41 cellular contexts compared by ENCODE assay signal in the genomic region with DNA sequence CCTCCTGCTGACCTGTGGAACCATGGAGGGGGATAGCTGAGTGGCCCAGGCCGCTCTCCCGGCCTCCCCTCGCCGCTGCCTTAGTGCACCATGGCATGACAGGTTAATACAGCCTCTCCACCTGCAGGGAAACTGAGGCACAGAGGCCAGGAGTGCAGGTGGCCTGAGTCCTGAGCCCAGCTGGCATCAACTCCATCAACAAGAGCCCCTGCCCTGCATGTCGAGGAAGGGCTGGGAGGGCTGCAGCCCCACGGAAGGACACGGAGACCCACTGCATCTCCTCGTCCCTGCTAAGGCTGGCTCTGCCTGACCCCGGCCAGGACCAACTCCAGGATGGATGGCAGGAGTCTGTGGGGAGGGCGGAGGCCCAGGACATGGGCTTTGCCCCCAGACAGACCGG. TPM values are rescaled to one million over a fixed set of nuclear protein-coding genes. Genes with fewer than 3 reads are reported as not detected.
A peak's percentile ranks its signal among the peaks of the same experiment; 100 is the strongest.
DNase-seq lines count a peak whose midpoint lies in the region; ATAC-seq, FAIRE-seq and TF ChIP-seq lines count a peak whose summit lies in the region.
"Had no signal": no experiment of that assay in that cellular context is flagged by ENCODE, and none has a peak within 500 bp of the region (broad histone marks: within the 10 kb centered on the region; RNA-seq: fewer than 3 reads in every experiment).

No MANE protein-coding gene starts in this region.

- no peaks in the 10 kb centered on the region for H3K9me3 Mint-ChIP-seq in activated naive CD8-positive, alpha-beta T cell treated with anti-CD3 and anti-CD28 coated beads, Interleukin-2, amount 50 U/mL, for 24 hours
- no peaks in the 10 kb centered on the region for H3K9me3 Mint-ChIP-seq in activated naive CD8-positive, alpha-beta T cell treated with anti-CD3 and anti-CD28 coated beads for 36 hours
- H3K9me3 Mint-ChIP-seq: CD14-positive monocyte; CD4-positive, alpha-beta memory T cell; CD4-positive, alpha-beta T cell; CD4-positive, CD25-positive, alpha-beta regulatory T cell; CD8-positive, alpha-beta memory T cell; CD8-positive, alpha-beta T cell had no signal

- H3K4ac ChIP-seq in H1 (replicated peaks; ENCODE audit: insufficient read length, low read depth, low read length): no peak overlapping the region
- no peak overlapping the region for H3K4ac ChIP-seq in mesenchymal stem cell (ENCODE audit: low read depth in 1 of 2, low read length in 2 of 2)
- no peak overlapping the region for H3K4ac ChIP-seq in neuronal stem cell (ENCODE audit: low read length)

- no peaks in the 10 kb centered on the region for H3K79me1 ChIP-seq in H1 (ENCODE audit: low read depth, low read length)
- no peaks in the 10 kb centered on the region for H3K79me1 ChIP-seq in mesenchymal stem cell (replicated peaks; ENCODE audit: low read length, poor library complexity, severe bottlenecking)
- H3K79me1 ChIP-seq in neuronal stem cell (ENCODE audit: low read depth, low read length): no peaks in the 10 kb centered on the region

- H2AK5ac ChIP-seq in H1 (ENCODE audit: low read depth, low read length): no peak overlapping the region
- no peak overlapping the region for H2AK5ac ChIP-seq in mesenchymal stem cell (ENCODE audit: low read length, severe bottlenecking)
- peak overlapping the region; percentile 95 for H2AK5ac ChIP-seq in neuronal stem cell (ENCODE audit: low read depth, low read length)

- H4K91ac ChIP-seq in H1 (replicated peaks; ENCODE audit: insufficient read length, low read length) (peak overlapping the region; percentile 42), mesenchymal stem cell (ENCODE audit: low read length) (peak overlapping the region; percentile 2), neuronal stem cell (ENCODE audit: low read depth, low read length, poor library complexity) (no peak overlapping the region)

- H2BK20ac ChIP-seq in H1 (ENCODE audit: low read length): no peak overlapping the region

- H2BK12ac ChIP-seq in H1 (ENCODE audit: low read depth, low read length) (no peak overlapping the region), mesenchymal stem cell (ENCODE audit: low read length in 2 of 2) (no peak overlapping the region), neuronal stem cell (ENCODE audit: low read length) (peak overlapping the region; percentile 82)

- H3K4me3 ChIP-seq in H1 (ENCODE audit: extremely low read depth in 1 of 4, insufficient read depth in 2 of 4, low read depth in 3 of 4, low read length in 4 of 4) (no peak overlapping the region), mesenchymal stem cell (ENCODE audit: insufficient read depth in 1 of 2, low read depth in 1 of 2, low read length in 2 of 2) (no peak overlapping the region), neuronal stem cell (ENCODE audit: low read length in 2 of 2) (no peak overlapping the region), heart right ventricle (no peak overlapping the region)
- H3K4me3 ChIP-seq: A549; BLaER1; BLaER1 treated with 17β-estradiol and CSF1 and Interleukin-3, amounts not matched to agents 10 nM and 100 nM had no signal

- 83% methylated on average over 11 of the region's 11 CpGs; no CpG with 5 or more reads in 1 of the 2 experiments for WGBS in H1 (ENCODE audit: extremely low coverage in 1 of 2, insufficient coverage in 1 of 2, insufficient read length in 1 of 2, insufficient replicate concordance in 2 of 2, low coverage in 1 of 2, low lambda C conversion rate in 2 of 2, missing lambda C conversion rate in 1 of 2), 2 experiments
- WGBS in mesenchymal stem cell: 85% methylated on average over 11 of the region's 11 CpGs
- WGBS in neuronal stem cell (ENCODE audit: extremely low coverage in 2 of 2, insufficient read length in 2 of 2, insufficient replicate concordance in 1 of 2), 2 donors: no CpG with 5 or more reads among the region's 11 CpGs
- 77 to 78% methylated on average over 11 of the region's 11 CpGs for WGBS in heart right ventricle, 2 donors

- H3K18ac ChIP-seq in H1 (ENCODE audit: extremely low read depth, low read length): no peak overlapping the region
- no peak overlapping the region for H3K18ac ChIP-seq in mesenchymal stem cell (ENCODE audit: low read depth in 1 of 2, low read length in 2 of 2)
- H3K18ac ChIP-seq in neuronal stem cell (ENCODE audit: low read length): peak overlapping the region; percentile 82

- H4K20me1 ChIP-seq in H1 (replicated peaks in 1 of 2; ENCODE audit: control insufficient read depth in 1 of 2, insufficient read depth in 2 of 2, low read length in 2 of 2): no peaks in the 10 kb centered on the region
- H4K20me1 ChIP-seq: BLaER1 had no signal

- H3K23me2 ChIP-seq in H1 (ENCODE audit: low read depth, low read length): no peaks in the 10 kb centered on the region

- H3K23ac ChIP-seq in H1 (ENCODE audit: insufficient read length): no peak overlapping the region
- H3K23ac ChIP-seq in mesenchymal stem cell (ENCODE audit: low read length in 2 of 2): no peak overlapping the region
- H3K23ac ChIP-seq in neuronal stem cell (ENCODE audit: low read depth, low read length, poor library complexity): peak overlapping the region; percentile 93

- POLR2A ChIA-PET in H1 (lab: Charles Lee; ENCODE audit: partially characterized antibody): interaction anchor here (1.0 kb wide), 1 partner anchor 15 kb away, joined by 3 read pairs; no protein-coding TSS in a partner anchor

- H3K79me2 ChIP-seq in H1 (ENCODE audit: control insufficient read depth in 1 of 2, insufficient read depth in 2 of 2, low read length in 2 of 2): no peaks in the 10 kb centered on the region

- H2BK15ac ChIP-seq in H1 (ENCODE audit: low read length): no peak overlapping the region
- no peak overlapping the region for H2BK15ac ChIP-seq in mesenchymal stem cell (ENCODE audit: low read depth, poor library complexity, severe bottlenecking)
- peak overlapping the region; percentile 64 for H2BK15ac ChIP-seq in neuronal stem cell (ENCODE audit: low read length)

- peaks cover 3% of the 10 kb centered on the region for H3K27me3 Mint-ChIP-seq in activated naive CD8-positive, alpha-beta T cell treated with anti-CD3 and anti-CD28 coated beads, Interleukin-2, amount 50 U/mL, for 24 hours
- H3K27me3 Mint-ChIP-seq in activated naive CD8-positive, alpha-beta T cell treated with anti-CD3 and anti-CD28 coated beads for 36 hours: no peaks in the 10 kb centered on the region

- H3K4me3 Mint-ChIP-seq in activated naive CD8-positive, alpha-beta T cell treated with anti-CD3 and anti-CD28 coated beads, Interleukin-2, amount 50 U/mL, for 24 hours: no peak overlapping the region
- H3K4me3 Mint-ChIP-seq in activated naive CD8-positive, alpha-beta T cell treated with anti-CD3 and anti-CD28 coated beads for 36 hours: no peak overlapping the region
- H3K4me3 Mint-ChIP-seq: B cell; CD14-positive monocyte; CD4-positive, alpha-beta memory T cell; CD4-positive, alpha-beta T cell; CD4-positive, CD25-positive, alpha-beta regulatory T cell; CD8-positive, alpha-beta memory T cell; CD8-positive, alpha-beta T cell had no signal

- H3K14ac ChIP-seq in H1 (ENCODE audit: insufficient read length) (no peak overlapping the region), mesenchymal stem cell (ENCODE audit: low read length in 2 of 2) (no peak overlapping the region), neuronal stem cell (ENCODE audit: low read length) (peak overlapping the region; percentile 84)

- no peak overlapping the region for H3K4me2 ChIP-seq in H1 (ENCODE audit: insufficient read depth in 1 of 2, low read depth in 2 of 2, low read length in 2 of 2)
- no peak overlapping the region for H3K4me2 ChIP-seq in mesenchymal stem cell (ENCODE audit: low read length, poor library complexity, severe bottlenecking)
- no peak overlapping the region for H3K4me2 ChIP-seq in neuronal stem cell (ENCODE audit: insufficient read depth, low read length, poor library complexity, severe bottlenecking)
- H3K4me2 ChIP-seq: A549, BLaER1 had no signal

- no peak for TF ChIP-seq POLR2A in H1 (IDR thresholded peaks at IDR 0.05; ENCODE audit: control extremely low read depth in 1 of 2, low read depth in 2 of 2, low read length in 2 of 2)

- H3K27ac Mint-ChIP-seq in activated naive CD8-positive, alpha-beta T cell treated with anti-CD3 and anti-CD28 coated beads, Interleukin-2, amount 50 U/mL, for 24 hours: no peak overlapping the region
- H3K27ac Mint-ChIP-seq in activated naive CD8-positive, alpha-beta T cell treated with anti-CD3 and anti-CD28 coated beads for 36 hours: no peak overlapping the region
- H3K27ac Mint-ChIP-seq: B cell; CD14-positive monocyte; CD4-positive, alpha-beta memory T cell; CD4-positive, alpha-beta T cell; CD4-positive, CD25-positive, alpha-beta regulatory T cell; CD8-positive, alpha-beta memory T cell; CD8-positive, alpha-beta T cell had no signal

- no peak overlapping the region for H3K9ac ChIP-seq in H1 (replicated peaks in 1 of 4; ENCODE audit: extremely low read depth in 1 of 4, low read depth in 3 of 4, low read length in 3 of 4)
- no peak overlapping the region for H3K9ac ChIP-seq in mesenchymal stem cell (ENCODE audit: low read length)
- H3K9ac ChIP-seq in neuronal stem cell (ENCODE audit: low read depth, low read length, poor library complexity): no peak overlapping the region
- H3K9ac ChIP-seq: BLaER1; BLaER1 treated with 17β-estradiol and CSF1 and Interleukin-3, amounts not matched to agents 10 nM and 100 nM had no signal

- no peaks in the 10 kb centered on the region; a peak in 1 of 7 replicates for H3K4me1 ChIP-seq in H1 (replicated peaks in 1 of 4; ENCODE audit: control insufficient read depth in 3 of 4, insufficient read depth in 4 of 4, low read length in 3 of 4)
- H3K4me1 ChIP-seq in mesenchymal stem cell (ENCODE audit: control insufficient read depth, insufficient read depth, low read depth, low read length): peaks cover 3% of the 10 kb centered on the region
- H3K4me1 ChIP-seq in neuronal stem cell (ENCODE audit: control insufficient read depth in 2 of 2, insufficient read depth in 1 of 2, low read depth in 1 of 2, low read length in 2 of 2): peaks cover 0 to 6% of the 10 kb centered on the region in 2 donors
- no peaks in the 10 kb centered on the region for H3K4me1 ChIP-seq in heart right ventricle
- H3K4me1 ChIP-seq: A549, BE2C, Caco-2 had no signal

- no peak overlapping the region for H3K56ac ChIP-seq in H1 (replicated peaks; ENCODE audit: insufficient read length, low read depth, low read length)

- no peak overlapping the region for H4K8ac ChIP-seq in H1 (ENCODE audit: extremely low read depth, insufficient read depth, low read length)
- H4K8ac ChIP-seq in mesenchymal stem cell (ENCODE audit: low read length): no peak overlapping the region
- no peak overlapping the region for H4K8ac ChIP-seq in neuronal stem cell (ENCODE audit: low read depth, low read length)

- ATAC-seq in activated naive CD8-positive, alpha-beta T cell treated with anti-CD3 and anti-CD28 coated beads, Interleukin-2, amount 50 U/mL, for 24 hours: peak; percentile 11
- ATAC-seq in HG03460 (IDR thresholded peaks at IDR 0.05; ENCODE audit: unreplicated experiment) (no peak), heart right ventricle (no peak)
- ATAC-seq: CD8-positive, alpha-beta T cell had no signal

- H3K4me1 Mint-ChIP-seq in activated naive CD8-positive, alpha-beta T cell treated with anti-CD3 and anti-CD28 coated beads, Interleukin-2, amount 50 U/mL, for 24 hours: no peaks in the 10 kb centered on the region
- no peaks in the 10 kb centered on the region for H3K4me1 Mint-ChIP-seq in activated naive CD8-positive, alpha-beta T cell treated with anti-CD3 and anti-CD28 coated beads for 36 hours
- H3K4me1 Mint-ChIP-seq: CD14-positive monocyte; CD4-positive, alpha-beta memory T cell; CD4-positive, CD25-positive, alpha-beta regulatory T cell; CD8-positive, alpha-beta memory T cell had no signal

- TF ChIP-seq RAD21 in H1 (IDR thresholded peaks at IDR 0.05 in 1 of 2, conservative IDR thresholded peaks at IDR 0.05 in 1 of 2; ENCODE audit: low read depth in 2 of 2, low read length in 2 of 2): no peak

- no peaks in the 10 kb centered on the region for H3K36me3 Mint-ChIP-seq in activated naive CD8-positive, alpha-beta T cell treated with anti-CD3 and anti-CD28 coated beads, Interleukin-2, amount 50 U/mL, for 24 hours (ENCODE audit: low read depth)
- H3K36me3 Mint-ChIP-seq in activated naive CD8-positive, alpha-beta T cell treated with anti-CD3 and anti-CD28 coated beads for 36 hours: no peaks in the 10 kb centered on the region
- H3K36me3 Mint-ChIP-seq: CD14-positive monocyte; CD4-positive, alpha-beta memory T cell; CD4-positive, CD25-positive, alpha-beta regulatory T cell; CD8-positive, alpha-beta memory T cell; CD8-positive, alpha-beta T cell had no signal

- intact Hi-C loops in heart right ventricle (cut with DNase I): loop anchor here in 1 of 10 donors (5.0 kb wide), 1 partner anchor 124 kb away; no protein-coding TSS in a partner anchor

- no peak for FAIRE-seq in H1 (lab: Jason Lieb, UNC)
- FAIRE-seq: A204.1, A549, D721Med had no signal

- CTCF ChIA-PET in H1 (lab: Charles Lee; ENCODE audit: partially characterized antibody): interaction anchor here (0.5 to 3.7 kb wide), 10 partner anchors 10 to 1604 kb away, joined by 3 to 10 read pairs (median 5); no protein-coding TSS in a partner anchor

- H2BK5ac ChIP-seq in H1 (ENCODE audit: low read depth, low read length) (no peak overlapping the region), mesenchymal stem cell (ENCODE audit: low read depth, low read length, poor library complexity, severe bottlenecking) (no peak overlapping the region), neuronal stem cell (ENCODE audit: low read length) (peak overlapping the region; percentile 48)

- H2BK120ac ChIP-seq in H1 (replicated peaks; ENCODE audit: low read depth, low read length) (no peak overlapping the region), mesenchymal stem cell (ENCODE audit: low read depth, low read length) (no peak overlapping the region), neuronal stem cell (ENCODE audit: low read depth, low read length) (no peak overlapping the region)

- H3K27me3 ChIP-seq in H1 (replicated peaks in 1 of 4; ENCODE audit: control insufficient read depth in 3 of 4, extremely low read depth in 1 of 4, insufficient read depth in 3 of 4, low read length in 3 of 4) (no peaks in the 10 kb centered on the region), mesenchymal stem cell (ENCODE audit: control insufficient read depth in 1 of 2, insufficient read depth in 1 of 2, low read length in 2 of 2) (peaks cover 52 to 73% of the 10 kb centered on the region in 2 experiments), neuronal stem cell (ENCODE audit: control insufficient read depth in 3 of 3, insufficient read depth in 3 of 3, low read depth in 1 of 3, low read length in 3 of 3) (peaks cover 0 to 82% (median 0%) of the 10 kb centered on the region in 3 experiments), heart right ventricle (peaks cover 0 to 55% (median 36%) of the 10 kb centered on the region in 7 donors)
- H3K27me3 ChIP-seq: BE2C, BLaER1 had no signal

- H2AFZ ChIP-seq in H1 (ENCODE audit: low read length) (no peak overlapping the region), mesenchymal stem cell (ENCODE audit: low read depth, low read length) (no peak overlapping the region), neuronal stem cell (ENCODE audit: low read length) (no peak overlapping the region)

- H3K36me3 ChIP-seq in H1 (ENCODE audit: control insufficient read depth in 2 of 4, insufficient read depth in 4 of 4, low read length in 3 of 4): no peaks in the 10 kb centered on the region
- peaks cover 0 to 4% of the 10 kb centered on the region in 2 experiments for H3K36me3 ChIP-seq in mesenchymal stem cell (ENCODE audit: control insufficient read depth in 1 of 2, insufficient read depth in 2 of 2, low read depth in 1 of 2, low read length in 2 of 2)
- no peaks in the 10 kb centered on the region for H3K36me3 ChIP-seq in neuronal stem cell (replicated peaks in 1 of 2; ENCODE audit: control insufficient read depth in 2 of 2, insufficient read depth in 2 of 2, low read length in 2 of 2)
- no peaks in the 10 kb centered on the region for H3K36me3 ChIP-seq in heart right ventricle
- H3K36me3 ChIP-seq: BE2C; BLaER1; BLaER1 treated with 17β-estradiol and CSF1 and Interleukin-3, amounts not matched to agents 10 nM and 100 nM had no signal

- no peaks in the 10 kb centered on the region for H3K9me3 ChIP-seq in H1 (ENCODE audit: insufficient read depth in 2 of 2, low read depth in 1 of 2, low read length in 1 of 2)
- peaks cover 15% of the 10 kb centered on the region for H3K9me3 ChIP-seq in mesenchymal stem cell (ENCODE audit: control insufficient read depth, low read length)
- peaks cover 0 to 3% of the 10 kb centered on the region in 2 donors for H3K9me3 ChIP-seq in neuronal stem cell (replicated peaks in 1 of 2; ENCODE audit: control insufficient read depth in 2 of 2, insufficient read depth in 1 of 2, low read depth in 1 of 2, low read length in 2 of 2)
- H3K9me3 ChIP-seq in heart right ventricle: no peaks in the 10 kb centered on the region
- H3K9me3 ChIP-seq: A549; BE2C; BLaER1; BLaER1 treated with 17β-estradiol and CSF1 and Interleukin-3, amounts not matched to agents 10 nM and 100 nM; Caco-2 had no signal

- no peak for TF ChIP-seq CTCF in H1 (IDR thresholded peaks at IDR 0.05; ENCODE audit: control extremely low read depth in 1 of 3, insufficient read depth in 1 of 3, low read depth in 1 of 3, low read length in 3 of 3)
- TF ChIP-seq CTCF in heart right ventricle (IDR thresholded peaks at IDR 0.05): no peak

- H4K5ac ChIP-seq in H1 (ENCODE audit: insufficient read length, low read depth, low read length): no peak overlapping the region

- DNase-seq in activated naive CD8-positive, alpha-beta T cell treated with anti-CD3 and anti-CD28 coated beads, Interleukin-2, amount 50 U/mL, for 24 hours: no peak
- DNase-seq in activated naive CD8-positive, alpha-beta T cell treated with anti-CD3 and anti-CD28 coated beads for 36 hours: no peak
- DNase-seq in H1 (ENCODE audit: low read depth in 1 of 2, low spot score in 2 of 2): no peak
- no peak for DNase-seq in mesenchymal stem cell
- DNase-seq in neuronal stem cell (ENCODE audit: low spot score): no peak
- DNase-seq in NCI-H2227 treated with DMSO at 0.1 percent for 48 hours (lab: John Stamatoyannopoulos, UW): no peak
- no peak for DNase-seq in heart right ventricle
- DNase-seq: 8988T; ACHN; AML-193; BE2C; C1 segment of cervical spinal cord; Caco-2; Calu3; CD4-positive, alpha-beta memory T cell; CD4-positive, alpha-beta T cell; CD4-positive, CD25-positive, alpha-beta regulatory T cell; CD8-positive, alpha-beta memory T cell; COR-L47; DMS 273 treated with DMSO at 0.1 percent for 48 hours; DMS153; DMS53; DMS79; DMS79 treated with DMSO at 0.1 percent for 48 hours; DND-41; EL had no signal

- no peak for TF ChIP-seq EP300 in H1 (IDR thresholded peaks at IDR 0.05; ENCODE audit: borderline replicate concordance in 1 of 2, low read depth in 2 of 2, low read length in 2 of 2)

- no peak overlapping the region for H3K27ac ChIP-seq in H1 (ENCODE audit: low read depth, low read length)
- H3K27ac ChIP-seq in mesenchymal stem cell (ENCODE audit: low read length, poor library complexity, severe bottlenecking): no peak overlapping the region
- H3K27ac ChIP-seq in neuronal stem cell (replicated peaks; ENCODE audit: low read length): no peak overlapping the region
- no peak overlapping the region for H3K27ac ChIP-seq in heart right ventricle
- H3K27ac ChIP-seq: 22Rv1; A549; BLaER1; BLaER1 treated with 17β-estradiol and CSF1 and Interleukin-3, amounts not matched to agents 10 nM and 100 nM; C4-2B had no signal

RNA-seq across cellular contexts. Expression of a gene that starts 27.2 kb away (rescaled TPM):
- not detected for total RNA-seq in activated naive CD8-positive, alpha-beta T cell treated with anti-CD3 and anti-CD28 coated beads for 36 hours
- not detected in 2 replicates for total RNA-seq in H1 (2021; fragmentation: NEBNext Ultra II Directional; extraction: Animal tissue kit (Norgen Biotek cat#: 25700))
- polyA plus RNA-seq in H1 (2011; rRNA removed) (0.02 TPM in 2 replicates), heart right ventricle (under 1 TPM in 1 of 2 donors, not detected in 1; 0.07 TPM)
- 0.01 TPM for polyA plus RNA-seq in H1 (2011; cell fraction: cytosol; rRNA removed)
- 0.07 TPM for polyA plus RNA-seq in H1 (2011; cell fraction: nucleus; rRNA removed)
- polyA plus RNA-seq in H1 (2012, experiment 1 of 2): 0.03 TPM in 2 of 4 replicates, not detected in the others
- polyA plus RNA-seq in H1 (2012, experiment 2 of 2): 0.03 TPM
- 0.02 TPM for polyA plus RNA-seq in H1 (2013, experiment 1 of 2)
- under 0.01 TPM for polyA plus RNA-seq in H1 (2013, experiment 2 of 2)
- 0.06 TPM in 1 of 2 replicates, not detected in the other for polyA minus RNA-seq in H1 (2011; rRNA and poly(A)+ RNA removed)
- not detected for polyA minus RNA-seq in H1 (2011; cell fraction: cytosol; rRNA and poly(A)+ RNA removed)
- not detected for polyA minus RNA-seq in H1 (2011; cell fraction: nucleus; rRNA and poly(A)+ RNA removed)
- polyA plus RNA-seq in mesenchymal stem cell (2013, experiment 1 of 2): under 0.01 TPM
- polyA plus RNA-seq in mesenchymal stem cell (2013, experiment 2 of 2): not detected
- polyA plus RNA-seq in neuronal stem cell (2013, experiment 1 of 2): 0.08 TPM
- polyA plus RNA-seq in neuronal stem cell (2013, experiment 2 of 2): 0.08 TPM
- under 1 TPM in 3 of 10 donors, not detected in 7; 0.02 to 0.04 (median 0.03) TPM for total RNA-seq in heart right ventricle
- total RNA-seq: A673; CD4-positive, alpha-beta memory T cell; CD4-positive, alpha-beta T cell; CD4-positive, CD25-positive, alpha-beta regulatory T cell; CD8-positive, alpha-beta memory T cell; Daoy had no signal
- polyA plus RNA-seq: AG04450; BJ; CD14-positive monocyte; CD4-positive, alpha-beta memory T cell; CD4-positive, CD25-positive, alpha-beta regulatory T cell; CD8-positive, alpha-beta memory T cell had no signal

RNA-seq across cellular contexts. Expression of a gene that starts 31.1 kb away (rescaled TPM):
- total RNA-seq in activated naive CD8-positive, alpha-beta T cell treated with anti-CD3 and anti-CD28 coated beads for 36 hours: 10 to 100 TPM; 17.0 to 18.3 TPM
- 27.5 and 28.6 TPM in 2 replicates for total RNA-seq in H1 (2021; fragmentation: NEBNext Ultra II Directional; extraction: Animal tissue kit (Norgen Biotek cat#: 25700))
- 18.0 and 21.8 TPM in 2 replicates for polyA plus RNA-seq in H1 (2011; rRNA removed)
- 20.4 TPM for polyA plus RNA-seq in H1 (2011; cell fraction: cytosol; rRNA removed)
- 52.2 TPM for polyA plus RNA-seq in H1 (2011; cell fraction: nucleus; rRNA removed)
- 18.2 to 24.6 TPM (median 21.8 TPM) in 4 replicates for polyA plus RNA-seq in H1 (2012, experiment 1 of 2)
- polyA plus RNA-seq in H1 (2012, experiment 2 of 2): 13.5 TPM
- 27.3 TPM for polyA plus RNA-seq in H1 (2013, experiment 1 of 2)
- 25.5 TPM for polyA plus RNA-seq in H1 (2013, experiment 2 of 2)
- polyA minus RNA-seq in H1 (2011; rRNA and poly(A)+ RNA removed): 17.0 and 19.8 TPM in 2 replicates
- 10.7 TPM for polyA minus RNA-seq in H1 (2011; cell fraction: cytosol; rRNA and poly(A)+ RNA removed)
- polyA minus RNA-seq in H1 (2011; cell fraction: nucleus; rRNA and poly(A)+ RNA removed): 13.1 TPM
- polyA plus RNA-seq in mesenchymal stem cell (2013, experiment 1 of 2): 9.6 TPM
- 9.8 TPM for polyA plus RNA-seq in mesenchymal stem cell (2013, experiment 2 of 2)
- 11.3 TPM for polyA plus RNA-seq in neuronal stem cell (2013, experiment 1 of 2)
- polyA plus RNA-seq in neuronal stem cell (2013, experiment 2 of 2): 11.5 TPM
- 1 to 10 TPM; 4.6 to 9.1 (median 7.7) TPM for total RNA-seq in heart right ventricle
- polyA plus RNA-seq in heart right ventricle: 1 to 10 TPM; 5.6 to 8.6 TPM

RNA-seq across cellular contexts. Expression of a gene that starts 50.6 kb away (rescaled TPM):
- total RNA-seq in activated naive CD8-positive, alpha-beta T cell treated with anti-CD3 and anti-CD28 coated beads for 36 hours: 10 to 100 TPM in 1 of 2 experiments, 1 to 10 TPM in 1; 9.1 to 11.0 TPM
- 15.7 and 18.0 TPM in 2 replicates for total RNA-seq in H1 (2021; fragmentation: NEBNext Ultra II Directional; extraction: Animal tissue kit (Norgen Biotek cat#: 25700))
- polyA plus RNA-seq in H1 (2011; rRNA removed): 12.8 and 19.8 TPM in 2 replicates
- polyA plus RNA-seq in H1 (2011; cell fraction: cytosol; rRNA removed): 13.8 TPM
- 39.2 TPM for polyA plus RNA-seq in H1 (2011; cell fraction: nucleus; rRNA removed)
- 9.3 to 15.2 TPM (median 14.5 TPM) in 4 replicates for polyA plus RNA-seq in H1 (2012, experiment 1 of 2)
- 12.0 TPM for polyA plus RNA-seq in H1 (2012, experiment 2 of 2)
- 14.4 TPM for polyA plus RNA-seq in H1 (2013, experiment 1 of 2)
- polyA plus RNA-seq in H1 (2013, experiment 2 of 2): 13.9 TPM
- polyA minus RNA-seq in H1 (2011; rRNA and poly(A)+ RNA removed): 3.5 and 4.2 TPM in 2 replicates
- 12.7 TPM for polyA minus RNA-seq in H1 (2011; cell fraction: cytosol; rRNA and poly(A)+ RNA removed)
- polyA minus RNA-seq in H1 (2011; cell fraction: nucleus; rRNA and poly(A)+ RNA removed): 11.2 TPM
- polyA plus RNA-seq in mesenchymal stem cell (2013, experiment 1 of 2): 37.1 TPM
- 35.2 TPM for polyA plus RNA-seq in mesenchymal stem cell (2013, experiment 2 of 2)
- polyA plus RNA-seq in neuronal stem cell (2013, experiment 1 of 2): 37.4 TPM
- polyA plus RNA-seq in neuronal stem cell (2013, experiment 2 of 2): 37.2 TPM
- 10 to 100 TPM; 19.4 to 50.2 (median 24.8) TPM for total RNA-seq in heart right ventricle
- 10 to 100 TPM; 26.2 to 87.8 TPM for polyA plus RNA-seq in heart right ventricle
